In genomic region chr9:67058898-67059715, GRCh38 we compare ENCODE assay signal across 8 cellular contexts.
DNase-seq lines count a peak whose midpoint lies in the region; ATAC-seq and TF ChIP-seq lines count a peak whose summit lies in the region.
"Not testable (repeated sequence)": the region's sequence is repeated elsewhere in the genome, so short reads cannot be mapped to it uniquely, and the experiment has no call there.

No MANE protein-coding gene starts in this region.

- peak overlapping the region; percentile 61 for H3K4me3 ChIP-seq in coronary artery
- peak overlapping the region in 4 of 5 donors; percentile 27 to 49 (median 38) for H3K4me3 ChIP-seq in subcutaneous abdominal adipose tissue (ENCODE audit: low read depth in 1 of 5, low read length in 5 of 5)

- H3K4me1 ChIP-seq in subcutaneous abdominal adipose tissue (ENCODE audit: control insufficient read depth in 5 of 5, insufficient read depth in 5 of 5, low read length in 5 of 5) = not testable (repeated sequence)

- not testable (repeated sequence) for H3K36me3 ChIP-seq in subcutaneous abdominal adipose tissue (ENCODE audit: control insufficient read depth in 5 of 5, insufficient read depth in 5 of 5, low read length in 5 of 5)

- H3K27ac ChIP-seq in coronary artery; subcutaneous abdominal adipose tissue (ENCODE audit: low read depth, low read length): not testable (repeated sequence)

- not testable (repeated sequence) for TF ChIP-seq CTCF in coronary artery (IDR thresholded peaks at IDR 0.05)

- ATAC-seq in Right ventricle myocardium superior (ENCODE audit: poor library complexity) = peak; percentile 48
- ATAC-seq in left lobe of liver = not testable (repeated sequence)

- not testable (repeated sequence) for H3K9ac ChIP-seq in subcutaneous abdominal adipose tissue (ENCODE audit: low read length in 5 of 5)

- H3K9me3 ChIP-seq in subcutaneous abdominal adipose tissue (ENCODE audit: control insufficient read depth in 5 of 5, low read length in 5 of 5) = not testable (repeated sequence)

- DNase-seq in ELR (ENCODE audit: low read depth) (peak; percentile 19), NCI-H460 (ENCODE audit: extremely low read depth, low read depth) (peak; percentile 12), activated T-cell treated with anti-CD3 and anti-CD28 coated beads for 48 hours (ENCODE audit: low read depth) (peak; percentile 5), Right ventricle myocardium superior (peak; percentile 58), left lobe of liver (ENCODE audit: low spot score) (peak; percentile 61), posterior cingulate gyrus (peak in 7 of 10 donors; percentile 7 to 84 (median 32))
- not testable (repeated sequence) for DNase-seq in coronary artery (ENCODE audit: low spot score)

- H3K27me3 ChIP-seq in subcutaneous abdominal adipose tissue (ENCODE audit: control insufficient read depth in 5 of 5, insufficient read depth in 4 of 5, low read length in 5 of 5) = not testable (repeated sequence)

- intact Hi-C loops in Right ventricle myocardium superior (cut with DNase I); posterior cingulate gyrus (cut with DNase I): not testable (repeated sequence)
